In the genomic region with DNA sequence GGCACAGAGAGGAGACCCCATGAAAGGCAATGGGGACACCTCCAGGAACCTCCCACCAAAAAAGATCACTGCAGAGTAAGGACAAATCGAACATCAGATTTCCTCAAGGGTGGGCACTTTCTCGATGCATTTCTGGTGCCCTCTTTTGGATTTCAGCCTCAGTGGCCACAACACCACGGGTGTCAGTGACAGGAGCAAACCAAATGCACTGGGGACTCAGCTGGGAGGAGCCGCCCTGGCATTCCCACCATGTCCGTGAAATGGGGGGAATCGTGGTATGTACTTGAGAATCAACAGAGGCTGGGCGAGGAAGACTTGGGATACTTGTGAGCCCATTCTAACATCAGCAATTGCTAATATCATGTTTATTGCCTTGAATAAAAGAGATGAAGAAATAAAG, we compare ENCODE assay signal across 12 cellular contexts. TPM values are rescaled to one million over a fixed set of nuclear protein-coding genes. Genes with fewer than 3 reads are reported as not detected.
DNase-seq lines count a peak whose midpoint lies in the region; ATAC-seq and TF ChIP-seq lines count a peak whose summit lies in the region.
"Had no signal": no experiment of that assay in that cellular context is flagged by ENCODE, and none has a peak within 500 bp of the region (broad histone marks: within the 10 kb centered on the region; RNA-seq: fewer than 3 reads in every experiment).

No MANE protein-coding gene starts in this region.

- H3K27ac ChIP-seq in OCI-LY3 (ENCODE audit: low read length) = no peak overlapping the region
- H3K27ac ChIP-seq in coronary artery = peak overlapping the region in 1 of 2 donors; percentile 67
- H3K27ac ChIP-seq in spleen = peak overlapping the region; percentile 84 to 98 (median 87)

- H3K79me2 ChIP-seq in OCI-LY3 (ENCODE audit: low read length) = no peaks in the 10 kb centered on the region

- intact Hi-C loops in spleen (cut with DNase I; ENCODE audit: low total_unique reads) = no loop called here

- 0 out of 2 replicates have a peak overlapping the region, but pooled peaks have one; percentile 1 for H3K4me2 ChIP-seq in OCI-LY3 (ENCODE audit: low read length)

- H3K4me3 Mint-ChIP-seq in T-helper 1 cell treated with Interleukin-12 subunit alpha and Interleukin-12 subunit beta and Interleukin-4 antibody, amounts not matched to agents 30 μg/mL and 1 μg/mL, for 36 hours = peak overlapping the region; percentile 67

- TF ChIP-seq POLR2A in spleen (IDR thresholded peaks at IDR 0.05) = no peak

- H3K27me3 ChIP-seq in OCI-LY3 (ENCODE audit: low read depth, low read length) = no peaks in the 10 kb centered on the region
- H3K27me3 ChIP-seq in spleen (replicated peaks in 1 of 7) = no peaks in the 10 kb centered on the region

- TF ChIP-seq CTCF in OCI-LY3 (IDR thresholded peaks at IDR 0.05; ENCODE audit: low read depth, low read length) (peak; percentile 4; the same call in 1 of the 2 replicates), coronary artery (IDR thresholded peaks at IDR 0.05) (no peak), spleen (IDR thresholded peaks at IDR 0.05 in 8 of 11, conservative IDR thresholded peaks at IDR 0.05 in 3 of 11) (no peak), foreskin fibroblast (IDR thresholded peaks at IDR 0.05; ENCODE audit: low read depth, low read length) (no peak), omental fat pad (IDR thresholded peaks at IDR 0.05) (no peak)

- no peaks in the 10 kb centered on the region for H3K27me3 Mint-ChIP-seq in T-helper 1 cell treated with Interleukin-12 subunit alpha and Interleukin-12 subunit beta and Interleukin-4 antibody, amounts not matched to agents 30 μg/mL and 1 μg/mL, for 36 hours (ENCODE audit: low read depth)

- H3K9me3 ChIP-seq in OCI-LY3 (ENCODE audit: insufficient read depth, low read length) = no peaks in the 10 kb centered on the region; the same call in 1 of the 2 replicates
- peaks cover 0 to 10% (median 5%) of the 10 kb centered on the region in 8 donors for H3K9me3 ChIP-seq in spleen

- peaks cover 7% of the 10 kb centered on the region for H3K9me3 Mint-ChIP-seq in T-helper 1 cell treated with Interleukin-12 subunit alpha and Interleukin-12 subunit beta and Interleukin-4 antibody, amounts not matched to agents 30 μg/mL and 1 μg/mL, for 36 hours

- peaks cover 7% of the 10 kb centered on the region for H3K36me3 Mint-ChIP-seq in T-helper 1 cell treated with Interleukin-12 subunit alpha and Interleukin-12 subunit beta and Interleukin-4 antibody, amounts not matched to agents 30 μg/mL and 1 μg/mL, for 36 hours (ENCODE audit: low read depth)

- no peak overlapping the region for H3K4me3 ChIP-seq in OCI-LY3 (ENCODE audit: low read length)
- H3K4me3 ChIP-seq in coronary artery = no peak overlapping the region
- H3K4me3 ChIP-seq in spleen = no peak overlapping the region
- H3K4me3 ChIP-seq in foreskin fibroblast (ENCODE audit: low read depth in 1 of 2, low read length in 2 of 2) = no peak overlapping the region

- H3K36me3 ChIP-seq in OCI-LY3 (replicated peaks; ENCODE audit: low read depth, low read length) = no peaks in the 10 kb centered on the region
- no peaks in the 10 kb centered on the region for H3K36me3 ChIP-seq in spleen

- peak overlapping the region; percentile 67; the same call in 1 of the 2 replicates for H2AFZ ChIP-seq in OCI-LY3 (ENCODE audit: low read depth, low read length)

- H3K4me1 ChIP-seq in OCI-LY3 (ENCODE audit: low read length) (peaks cover 47% of the 10 kb centered on the region), spleen (peaks cover 40 to 94% (median 75%) of the 10 kb centered on the region in 6 donors)

- WGBS in spleen, 5 donors = 48 to 58% (median 51%) methylated on average over 7 of the region's 7 CpGs

- H3K4me1 Mint-ChIP-seq in T-helper 1 cell treated with Interleukin-12 subunit alpha and Interleukin-12 subunit beta and Interleukin-4 antibody, amounts not matched to agents 30 μg/mL and 1 μg/mL, for 36 hours (ENCODE audit: low read depth) = peaks cover 66% of the 10 kb centered on the region

- no peak overlapping the region for H3K9ac ChIP-seq in OCI-LY3 (ENCODE audit: low read length)

- no peak for DNase-seq in T-helper 1 cell
- peak; percentile 58 for DNase-seq in coronary artery (ENCODE audit: low spot score)
- DNase-seq in spleen = peak; percentile 57
- DNase-seq in foreskin fibroblast = no peak
- DNase-seq in omental fat pad (ENCODE audit: low spot score) = no peak
- DNase-seq: 8988T, amniotic stem cell, NCI-H187 had no signal

- ATAC-seq in omental fat pad (ENCODE audit: low FRiP score) (no peak), GM18907 (IDR thresholded peaks at IDR 0.05; ENCODE audit: unreplicated experiment) (no peak)

- H3K27ac Mint-ChIP-seq in T-helper 1 cell treated with Interleukin-12 subunit alpha and Interleukin-12 subunit beta and Interleukin-4 antibody, amounts not matched to agents 30 μg/mL and 1 μg/mL, for 36 hours = peak overlapping the region; percentile 98

- H4K20me1 ChIP-seq in OCI-LY3 (ENCODE audit: insufficient read depth, low read length) = no peaks in the 10 kb centered on the region

RNA-seq across cellular contexts. Expression of a gene that starts 16.3 kb away (rescaled TPM):
- total RNA-seq in spleen = under 1 TPM in 1 of 7 donors, not detected in 6; 0.51 TPM
- polyA plus RNA-seq in spleen = under 1 TPM in 2 of 3 donors, not detected in 1; 0.48 to 0.61 TPM
- total RNA-seq in omental fat pad = not detected
- total RNA-seq: subcutaneous adipose tissue had no signal

RNA-seq across cellular contexts. Expression of a gene that starts 36.6 kb away (rescaled TPM):
- total RNA-seq in spleen (10 to 100 TPM; 18.1 to 30.2 (median 21.6) TPM), omental fat pad (10 to 100 TPM; 10.4 to 30.9 (median 17.9) TPM)
- 10 to 100 TPM; 10.9 to 17.4 (median 11.2) TPM for polyA plus RNA-seq in spleen

RNA-seq across cellular contexts. Expression of a gene that starts 56.5 kb away (rescaled TPM):
- total RNA-seq in spleen (100 to 1,000 TPM; 133 to 206 (median 157) TPM), omental fat pad (100 to 1,000 TPM in 2 of 4 donors, 10 to 100 TPM in 2; 67.0 to 106 (median 92.0) TPM)
- polyA plus RNA-seq in spleen = 100 to 1,000 TPM; 132 to 205 (median 145) TPM

RNA-seq across cellular contexts. Expression of a gene that starts 57.7 kb away (rescaled TPM):
- 100 to 1,000 TPM; 132 to 215 (median 162) TPM for total RNA-seq in spleen
- polyA plus RNA-seq in spleen = 100 to 1,000 TPM; 188 to 235 (median 213) TPM
- total RNA-seq in omental fat pad = 100 to 1,000 TPM in 1 of 4 donors, 10 to 100 TPM in 3; 68.9 to 129 (median 88.8) TPM

Comparison
In these comparisons a context has a peak if more than half of its experiments do, and no peak if none do; other contexts are left out.
1. DNase-seq: peak in coronary artery (single experiment) and spleen (single experiment); none in T-helper 1 cell (0 of 5), foreskin fibroblast (0 of 2) and omental fat pad (single experiment).